Comparison of ENCODE assay signal across 25 cellular contexts in the genomic region with DNA sequence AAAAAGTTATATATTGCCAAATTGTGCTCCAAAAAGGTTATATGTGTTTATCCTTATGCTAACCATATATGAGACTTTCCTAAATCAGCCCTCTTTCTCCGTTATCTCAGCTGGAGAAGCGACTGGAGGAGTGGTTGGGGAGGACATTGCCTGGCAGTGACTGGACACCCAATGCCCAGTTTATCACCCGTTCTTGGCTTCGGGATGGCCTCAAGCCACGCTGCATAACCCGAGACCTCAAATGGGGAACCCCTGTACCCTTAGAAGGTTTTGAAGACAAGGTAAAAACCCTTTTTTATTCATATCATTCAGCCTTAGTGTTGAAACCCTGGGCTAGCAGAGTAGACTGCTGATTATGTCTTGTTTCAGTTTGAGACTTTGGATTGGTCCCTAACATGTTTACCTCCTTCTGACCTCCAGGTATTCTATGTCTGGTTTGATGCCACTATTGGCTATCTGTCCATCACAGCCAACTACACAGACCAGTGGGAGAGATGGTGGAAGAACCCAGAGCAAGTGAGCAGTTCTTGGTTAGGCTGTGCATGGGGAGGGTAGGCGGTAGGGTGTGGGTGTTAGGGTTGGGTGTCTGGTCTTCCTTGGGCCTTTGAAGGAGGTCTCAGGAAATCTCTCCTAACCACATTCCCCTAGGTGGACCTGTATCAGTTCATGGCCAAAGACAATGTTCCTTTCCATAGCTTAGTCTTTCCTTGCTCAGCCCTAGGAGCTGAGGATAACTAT. TPM values are rescaled to one million over a fixed set of nuclear protein-coding genes. Genes with fewer than 3 reads are reported as not detected.
DNase-seq lines count a peak whose midpoint lies in the region; ATAC-seq and TF ChIP-seq lines count a peak whose summit lies in the region.
"Had no signal": no experiment of that assay in that cellular context is flagged by ENCODE, and none has a peak within 500 bp of the region (broad histone marks: within the 10 kb centered on the region; RNA-seq: fewer than 3 reads in every experiment).

No MANE protein-coding gene starts in this region.

- ATAC-seq in CD4-positive, CD25-positive, alpha-beta regulatory T cell (ENCODE audit: low read depth in 2 of 2): no peak
- ATAC-seq in activated naive CD8-positive, alpha-beta T cell treated with anti-CD3 and anti-CD28 coated beads, Interleukin-2, amount 10 ng/mL, durations not matched to agents 7 days and 5 days (ENCODE audit: low read depth): no peak
- ATAC-seq in naive thymus-derived CD8-positive, alpha-beta T cell: no peak
- no peak for ATAC-seq in GM18909 (IDR thresholded peaks at IDR 0.05; ENCODE audit: poor library complexity, unreplicated experiment)
- ATAC-seq: body of pancreas, left lung, upper lobe of right lung had no signal

- H3K27me3 Mint-ChIP-seq in CD4-positive, CD25-positive, alpha-beta regulatory T cell: no peaks in the 10 kb centered on the region
- no peaks in the 10 kb centered on the region for H3K27me3 Mint-ChIP-seq in activated naive CD8-positive, alpha-beta T cell treated with anti-CD3 and anti-CD28 coated beads, Interleukin-2, amount 10 ng/mL, durations not matched to agents 7 days and 5 days
- no peaks in the 10 kb centered on the region for H3K27me3 Mint-ChIP-seq in naive thymus-derived CD8-positive, alpha-beta T cell
- H3K27me3 Mint-ChIP-seq in CD14-positive monocyte (ENCODE audit: low read depth in 3 of 3): no peaks in the 10 kb centered on the region

- H3K27me3 ChIP-seq in CD4-positive, CD25-positive, alpha-beta regulatory T cell (ENCODE audit: control insufficient read depth, insufficient read depth, low read length): no peaks in the 10 kb centered on the region
- H3K27me3 ChIP-seq: BLaER1, body of pancreas, left lung, upper lobe of right lung had no signal

- no peak overlapping the region for H3K27ac ChIP-seq in CD4-positive, CD25-positive, alpha-beta regulatory T cell (ENCODE audit: insufficient read depth, low read length, poor library complexity, severe bottlenecking)
- no peak overlapping the region for H3K27ac ChIP-seq in HEK293 (ENCODE audit: extremely low read depth, low read depth, low read length)
- H3K27ac ChIP-seq: BLaER1, left lung, upper lobe of right lung had no signal

- intact Hi-C loops in CD14-positive monocyte (cut with micrococcal nuclease): no loop called here

- H3K27ac Mint-ChIP-seq in CD4-positive, CD25-positive, alpha-beta regulatory T cell: peak overlapping the region in 2 of 3 donors; percentile 33 to 55
- peak overlapping the region; percentile 46 for H3K27ac Mint-ChIP-seq in activated naive CD8-positive, alpha-beta T cell treated with anti-CD3 and anti-CD28 coated beads, Interleukin-2, amount 10 ng/mL, durations not matched to agents 7 days and 5 days
- H3K27ac Mint-ChIP-seq in naive thymus-derived CD8-positive, alpha-beta T cell: peak overlapping the region; percentile 36 to 87 (median 71)
- H3K27ac Mint-ChIP-seq in CD14-positive monocyte: peak overlapping the region in 2 of 7 donors; percentile 25 to 81
- H3K27ac Mint-ChIP-seq: endodermal cell had no signal

- TF ChIP-seq CTCF in HEK293 (tag by site-specific recombination; IDR thresholded peaks at IDR 0.05): no peak
- TF ChIP-seq CTCF in CD14-positive monocyte (IDR thresholded peaks at IDR 0.05): no peak

- no peaks in the 10 kb centered on the region for H3K4me1 ChIP-seq in CD4-positive, CD25-positive, alpha-beta regulatory T cell (ENCODE audit: control insufficient read depth, insufficient read depth, low read length, poor library complexity, severe bottlenecking)
- no peaks in the 10 kb centered on the region for H3K4me1 ChIP-seq in HEK293 (ENCODE audit: control insufficient read depth, insufficient read depth, low read length)
- H3K4me1 ChIP-seq: HAP-1, upper lobe of right lung had no signal

- no peak for DNase-seq in CD4-positive, CD25-positive, alpha-beta regulatory T cell
- DNase-seq in activated naive CD8-positive, alpha-beta T cell treated with anti-CD3 and anti-CD28 coated beads, Interleukin-2, amount 10 ng/mL, durations not matched to agents 7 days and 5 days: no peak
- DNase-seq in naive thymus-derived CD8-positive, alpha-beta T cell: no peak
- no peak for DNase-seq in CD14-positive monocyte (ENCODE audit: low spot score)
- DNase-seq in NCI-H1105 (lab: John Stamatoyannopoulos, UW): no peak
- DNase-seq: activated CD4-positive, CD25-positive, alpha-beta regulatory T cell treated with anti-CD3 and anti-CD28 coated beads, Interleukin-2, amount 50 U/mL, for 72 hours; activated naive CD4-positive, alpha-beta T cell treated with Interleukin-2 at 50 U/mL for 16 hours; body of pancreas; DMS 273 treated with DMSO at 0.1 percent for 48 hours; endodermal cell; left lung; midbrain; MV-4-11; NCI-H2081; NCI-H446 treated with DMSO at 0.1 percent for 48 hours; NK-92 treated with Interleukin-12 subunit alpha and Interleukin-12 subunit beta, amount 100 ng/mL, for 24 hours; small intestine; stimulated activated CD4-positive, alpha-beta T cell treated with anti-CD3 and anti-CD28 coated beads, Interleukin-2, amount 100 ng/mL, for 48 hours; upper lobe of right lung had no signal

- peak overlapping the region in 2 of 4 donors; percentile 14 to 74 for H3K4me3 Mint-ChIP-seq in CD4-positive, CD25-positive, alpha-beta regulatory T cell
- no peak overlapping the region for H3K4me3 Mint-ChIP-seq in activated naive CD8-positive, alpha-beta T cell treated with anti-CD3 and anti-CD28 coated beads, Interleukin-2, amount 10 ng/mL, durations not matched to agents 7 days and 5 days
- H3K4me3 Mint-ChIP-seq in naive thymus-derived CD8-positive, alpha-beta T cell: no peak overlapping the region
- H3K4me3 Mint-ChIP-seq in CD14-positive monocyte: no peak overlapping the region
- H3K4me3 Mint-ChIP-seq: endodermal cell had no signal

- POLR2A ChIA-PET in HEK293 (lab: Yijun Ruan, JAX): interaction anchor here (0.7 to 1.9 kb wide), 3 partner anchors 8 to 109 kb away, joined by 3 to 8 read pairs (median 3); partner anchors contain the start of gene DDIT3
- POLR2A ChIA-PET in activated naive CD8-positive, alpha-beta T cell treated with anti-CD3 and anti-CD28 coated beads, Interleukin-2, amount 10 ng/mL, durations not matched to agents 7 days and 5 days (lab: Charles Lee): interaction anchor here (0.6 to 3.1 kb wide), 4 partner anchors 7 to 35 kb away, joined by 3 to 16 read pairs (median 4); partner anchors contain the start of gene DDIT3
- POLR2A ChIA-PET in naive thymus-derived CD8-positive, alpha-beta T cell (lab: Charles Lee): interaction anchor here (1.4 kb wide), 1 partner anchor 50 kb away, joined by 6 read pairs; no protein-coding TSS in a partner anchor

- peaks cover 40% of the 10 kb centered on the region for H3K36me3 Mint-ChIP-seq in CD4-positive, CD25-positive, alpha-beta regulatory T cell
- peaks cover 33% of the 10 kb centered on the region for H3K36me3 Mint-ChIP-seq in activated naive CD8-positive, alpha-beta T cell treated with anti-CD3 and anti-CD28 coated beads, Interleukin-2, amount 10 ng/mL, durations not matched to agents 7 days and 5 days
- peaks cover 0 to 77% (median 26%) of the 10 kb centered on the region in 3 donors for H3K36me3 Mint-ChIP-seq in naive thymus-derived CD8-positive, alpha-beta T cell
- peaks cover 73 to 86% of the 10 kb centered on the region in 2 donors for H3K36me3 Mint-ChIP-seq in CD14-positive monocyte

- no peaks in the 10 kb centered on the region for H3K9me3 ChIP-seq in CD4-positive, CD25-positive, alpha-beta regulatory T cell (ENCODE audit: control insufficient read depth in 2 of 2, low read length in 2 of 2)
- H3K9me3 ChIP-seq in HEK293 (ENCODE audit: control insufficient read depth, insufficient read depth, low read depth, low read length): no peaks in the 10 kb centered on the region
- H3K9me3 ChIP-seq: BLaER1, body of pancreas, HAP-1, left lung, upper lobe of right lung had no signal

- H3K4me1 Mint-ChIP-seq in CD4-positive, CD25-positive, alpha-beta regulatory T cell: peaks cover 0 to 6% (median 3%) of the 10 kb centered on the region in 4 donors
- peaks cover 10% of the 10 kb centered on the region for H3K4me1 Mint-ChIP-seq in activated naive CD8-positive, alpha-beta T cell treated with anti-CD3 and anti-CD28 coated beads, Interleukin-2, amount 10 ng/mL, durations not matched to agents 7 days and 5 days
- peaks cover 3 to 15% (median 5%) of the 10 kb centered on the region in 4 donors for H3K4me1 Mint-ChIP-seq in naive thymus-derived CD8-positive, alpha-beta T cell
- H3K4me1 Mint-ChIP-seq in CD14-positive monocyte: peaks cover under 1% of the 10 kb centered on the region

- peaks cover 67% of the 10 kb centered on the region for H3K36me3 ChIP-seq in CD4-positive, CD25-positive, alpha-beta regulatory T cell (ENCODE audit: control insufficient read depth, insufficient read depth, low read length)
- peaks cover 55 to 76% of the 10 kb centered on the region in 2 experiments for H3K36me3 ChIP-seq in HEK293 (ENCODE audit: control insufficient read depth in 2 of 2, insufficient read depth in 1 of 2, low read length in 2 of 2)

- CTCF ChIA-PET in HEK293 (lab: Yijun Ruan, JAX): no interaction called here

- no peak overlapping the region for H3K4me3 ChIP-seq in CD4-positive, CD25-positive, alpha-beta regulatory T cell (ENCODE audit: low read depth, low read length)
- H3K4me3 ChIP-seq in HEK293 (ENCODE audit: low read depth, low read length): no peak overlapping the region
- H3K4me3 ChIP-seq: BLaER1, body of pancreas, HAP-1, left lung, upper lobe of right lung had no signal

- H3K9me3 Mint-ChIP-seq in CD4-positive, CD25-positive, alpha-beta regulatory T cell: no peaks in the 10 kb centered on the region
- H3K9me3 Mint-ChIP-seq in activated naive CD8-positive, alpha-beta T cell treated with anti-CD3 and anti-CD28 coated beads, Interleukin-2, amount 10 ng/mL, durations not matched to agents 7 days and 5 days: no peaks in the 10 kb centered on the region
- no peaks in the 10 kb centered on the region for H3K9me3 Mint-ChIP-seq in naive thymus-derived CD8-positive, alpha-beta T cell
- peaks cover 0 to 1% (median 0%) of the 10 kb centered on the region in 7 donors for H3K9me3 Mint-ChIP-seq in CD14-positive monocyte

RNA-seq across cellular contexts. Expression of gene DDIT3, which starts 8.6 kb away (rescaled TPM):
- 159 TPM for total RNA-seq in CD4-positive, CD25-positive, alpha-beta regulatory T cell
- polyA plus RNA-seq in CD4-positive, CD25-positive, alpha-beta regulatory T cell: 10 to 100 TPM; 17.8 to 25.3 (median 20.9) TPM
- total RNA-seq in activated naive CD8-positive, alpha-beta T cell treated with anti-CD3 and anti-CD28 coated beads, Interleukin-2, amount 10 ng/mL, durations not matched to agents 7 days and 5 days: 10 to 100 TPM; 34.4 to 37.2 TPM
- total RNA-seq in naive thymus-derived CD8-positive, alpha-beta T cell: 10 to 100 TPM; 88.0 to 89.5 TPM
- 10 to 100 TPM; 13.1 to 18.7 (median 15.5) TPM for polyA plus RNA-seq in naive thymus-derived CD8-positive, alpha-beta T cell
- polyA plus RNA-seq in CD14-positive monocyte: 1 to 10 TPM; 9.3 to 9.4 TPM

RNA-seq across cellular contexts. Expression of gene MBD6, which starts 10.9 kb away (rescaled TPM):
- 104 TPM for total RNA-seq in CD4-positive, CD25-positive, alpha-beta regulatory T cell
- polyA plus RNA-seq in CD4-positive, CD25-positive, alpha-beta regulatory T cell: 1 to 10 TPM; 1.8 to 3.0 (median 2.3) TPM
- 10 to 100 TPM; 94.2 to 96.7 TPM for total RNA-seq in activated naive CD8-positive, alpha-beta T cell treated with anti-CD3 and anti-CD28 coated beads, Interleukin-2, amount 10 ng/mL, durations not matched to agents 7 days and 5 days
- total RNA-seq in naive thymus-derived CD8-positive, alpha-beta T cell: 100 to 1,000 TPM in 1 of 2 experiments, 10 to 100 TPM in 1; 98.5 to 104 TPM
- polyA plus RNA-seq in naive thymus-derived CD8-positive, alpha-beta T cell: 1 to 10 TPM in 2 of 3 donors, under 1 TPM in 1; 0.38 to 2.5 (median 2.1) TPM
- 1 to 10 TPM; 2.4 to 2.6 TPM for polyA plus RNA-seq in CD14-positive monocyte

RNA-seq across cellular contexts. Expression of gene MARS1, which starts 23.9 kb away (rescaled TPM):
- 219 TPM for total RNA-seq in CD4-positive, CD25-positive, alpha-beta regulatory T cell
- polyA plus RNA-seq in CD4-positive, CD25-positive, alpha-beta regulatory T cell: 10 to 100 TPM; 71.9 to 89.4 (median 80.1) TPM
- total RNA-seq in activated naive CD8-positive, alpha-beta T cell treated with anti-CD3 and anti-CD28 coated beads, Interleukin-2, amount 10 ng/mL, durations not matched to agents 7 days and 5 days: 100 to 1,000 TPM; 293 to 306 TPM
- total RNA-seq in naive thymus-derived CD8-positive, alpha-beta T cell: 100 to 1,000 TPM; 368 to 386 TPM
- 10 to 100 TPM; 81.0 to 93.5 (median 91.9) TPM for polyA plus RNA-seq in naive thymus-derived CD8-positive, alpha-beta T cell
- polyA plus RNA-seq in CD14-positive monocyte: 10 to 100 TPM; 63.5 to 79.8 TPM

RNA-seq across cellular contexts. Expression of gene ARHGAP9, which starts 32.1 kb away (rescaled TPM):
- total RNA-seq in CD4-positive, CD25-positive, alpha-beta regulatory T cell: 403 TPM
- polyA plus RNA-seq in CD4-positive, CD25-positive, alpha-beta regulatory T cell: 100 to 1,000 TPM; 173 to 192 (median 182) TPM
- total RNA-seq in activated naive CD8-positive, alpha-beta T cell treated with anti-CD3 and anti-CD28 coated beads, Interleukin-2, amount 10 ng/mL, durations not matched to agents 7 days and 5 days: 100 to 1,000 TPM; 282 to 304 TPM
- 100 to 1,000 TPM; 287 to 291 TPM for total RNA-seq in naive thymus-derived CD8-positive, alpha-beta T cell
- polyA plus RNA-seq in naive thymus-derived CD8-positive, alpha-beta T cell: 100 to 1,000 TPM; 136 to 240 (median 150) TPM
- 100 to 1,000 TPM; 211 to 213 TPM for polyA plus RNA-seq in CD14-positive monocyte
- total RNA-seq: G401, RPMI7951 had no signal

RNA-seq across cellular contexts. Expression of gene DCTN2, which starts 35.2 kb away (rescaled TPM):
- total RNA-seq in CD4-positive, CD25-positive, alpha-beta regulatory T cell: 74.9 TPM
- polyA plus RNA-seq in CD4-positive, CD25-positive, alpha-beta regulatory T cell: 10 to 100 TPM; 75.1 to 91.6 (median 78.9) TPM
- total RNA-seq in activated naive CD8-positive, alpha-beta T cell treated with anti-CD3 and anti-CD28 coated beads, Interleukin-2, amount 10 ng/mL, durations not matched to agents 7 days and 5 days: 10 to 100 TPM; 81.0 to 84.4 TPM
- 10 to 100 TPM; 69.0 to 70.5 TPM for total RNA-seq in naive thymus-derived CD8-positive, alpha-beta T cell
- 10 to 100 TPM; 60.6 to 67.8 (median 67.7) TPM for polyA plus RNA-seq in naive thymus-derived CD8-positive, alpha-beta T cell
- polyA plus RNA-seq in CD14-positive monocyte: 10 to 100 TPM; 72.8 to 82.2 TPM
